Comparison of ENCODE assay signal across 1 cellular context in genomic region chr3:51995346-51996156, GRCh38.
A peak's percentile ranks its signal among the peaks of the same experiment; 100 is the strongest.
TF ChIP-seq lines count a peak whose summit lies in the region.

Gene RPL29, minus strand, starts transcription at chr3:51995895. Its CDS starts 434 bp downstream, at chr3:51995461.

TF ChIP-seq in GM12878, 131 proteins besides CTCF, POLR2A, EP300 and RAD21 (continued from another document and continues in another):
- TF ChIP-seq, protein P1, sequence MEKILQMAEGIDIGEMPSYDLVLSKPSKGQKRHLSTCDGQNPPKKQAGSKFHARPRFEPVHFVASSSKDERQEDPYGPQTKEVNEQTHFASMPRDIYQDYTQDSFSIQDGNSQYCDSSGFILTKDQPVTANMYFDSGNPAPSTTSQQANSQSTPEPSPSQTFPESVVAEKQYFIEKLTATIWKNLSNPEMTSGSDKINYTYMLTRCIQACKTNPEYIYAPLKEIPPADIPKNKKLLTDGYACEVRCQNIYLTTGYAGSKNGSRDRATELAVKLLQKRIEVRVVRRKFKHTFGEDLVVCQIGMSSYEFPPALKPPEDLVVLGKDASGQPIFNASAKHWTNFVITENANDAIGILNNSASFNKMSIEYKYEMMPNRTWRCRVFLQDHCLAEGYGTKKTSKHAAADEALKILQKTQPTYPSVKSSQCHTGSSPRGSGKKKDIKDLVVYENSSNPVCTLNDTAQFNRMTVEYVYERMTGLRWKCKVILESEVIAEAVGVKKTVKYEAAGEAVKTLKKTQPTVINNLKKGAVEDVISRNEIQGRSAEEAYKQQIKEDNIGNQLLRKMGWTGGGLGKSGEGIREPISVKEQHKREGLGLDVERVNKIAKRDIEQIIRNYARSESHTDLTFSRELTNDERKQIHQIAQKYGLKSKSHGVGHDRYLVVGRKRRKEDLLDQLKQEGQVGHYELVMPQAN (conservative IDR thresholded peaks at IDR 0.05), result peak; percentile 36; the same call in 1 of the 2 replicates
- TF ChIP-seq BCLAF1 (IDR thresholded peaks at IDR 0.05) (no peak), HDAC2 (IDR thresholded peaks at IDR 0.05) (no peak), CHD2 (IDR thresholded peaks at IDR 0.05; ENCODE audit: borderline replicate concordance, low read depth, low read length) (peak; percentile 81), SREBF2 (IDR thresholded peaks at IDR 0.05; ENCODE audit: low read length) (peak; percentile 71), RCOR1 (conservative IDR thresholded peaks at IDR 0.05; ENCODE audit: low read depth, low read length) (no peak), TCF12 (IDR thresholded peaks at IDR 0.05; ENCODE audit: low read depth, low read length) (peak; percentile 71), MLLT1 (IDR thresholded peaks at IDR 0.05) (no peak), STAT3 (IDR thresholded peaks at IDR 0.05; ENCODE audit: low read depth, low read length) (no peak), SMARCA5 (IDR thresholded peaks at IDR 0.05) (peak; percentile 33; the same call in 1 of the 2 replicates), TAF1 (IDR thresholded peaks at IDR 0.05; ENCODE audit: borderline replicate concordance, low read depth, low read length) (peak; percentile 100), POLR2AphosphoS5 (IDR thresholded peaks at IDR 0.05; ENCODE audit: low read length) (peak; percentile 99), SIN3A (IDR thresholded peaks at IDR 0.05; ENCODE audit: low read depth, low read length) (peak; percentile 60; the same call in 1 of the 2 replicates), SMAD5 (IDR thresholded peaks at IDR 0.05; ENCODE audit: low read depth) (peak; percentile 97), NR2C1 (IDR thresholded peaks at IDR 0.05) (peak; percentile 99), SIX5 (IDR thresholded peaks at IDR 0.05; ENCODE audit: low read depth, low read length, severe bottlenecking) (peak; percentile 80), CBX5 (IDR thresholded peaks at IDR 0.05; ENCODE audit: low read depth) (no peak), WRNIP1 (IDR thresholded peaks at IDR 0.05; ENCODE audit: borderline replicate concordance, low read depth, low read length) (peak; percentile 91; the same call in 1 of the 2 replicates), BHLHE40 (IDR thresholded peaks at IDR 0.05; ENCODE audit: borderline replicate concordance in 1 of 2, low read depth in 2 of 2, low read length in 1 of 2) (peak in 1 of 2 experiments; percentile 70; a peak in 1 of 4 replicates), KLF5 (IDR thresholded peaks at IDR 0.05; ENCODE audit: partially characterized antibody) (no peak), POU2F2 (IDR thresholded peaks at IDR 0.05; ENCODE audit: borderline replicate concordance, low read depth, low read length) (peak; percentile 88), RUNX3 (IDR thresholded peaks at IDR 0.05; ENCODE audit: low read length) (peak; percentile 89), CEBPB (IDR thresholded peaks at IDR 0.05; ENCODE audit: borderline replicate concordance in 1 of 2, low read depth in 2 of 2, low read length in 2 of 2) (peak in 1 of 2 experiments; percentile 5; a peak in 1 of 4 replicates), FOS (IDR thresholded peaks at IDR 0.05; ENCODE audit: borderline replicate concordance, extremely low read depth, insufficient read length) (no peak), NRF1 (conservative IDR thresholded peaks at IDR 0.05; ENCODE audit: low read depth, low read length) (no peak), ZNF24 (IDR thresholded peaks at IDR 0.05) (0 out of 2 replicates have a peak, but pooled peaks have one; percentile 21), RB1 (IDR thresholded peaks at IDR 0.05; ENCODE audit: borderline replicate concordance) (peak; percentile 85; the same call in 1 of the 2 replicates), ZBTB11 (CRISPR knock-in tag; IDR thresholded peaks at IDR 0.05) (peak; percentile 92), ZSCAN29 (IDR thresholded peaks at IDR 0.05) (no peak), SPI1 (IDR thresholded peaks at IDR 0.05; ENCODE audit: borderline replicate concordance, insufficient read depth, low read depth, low read length) (no peak), POLR2AphosphoS2 (IDR thresholded peaks at IDR 0.05; ENCODE audit: low read depth, low read length) (peak; percentile 98), GATAD2B (conservative IDR thresholded peaks at IDR 0.05; ENCODE audit: low read depth) (peak; percentile 66), CREB1 (IDR thresholded peaks at IDR 0.05; ENCODE audit: low read depth) (peak; percentile 90), IKZF1 (conservative IDR thresholded peaks at IDR 0.05) (peak; percentile 93), GABPA (IDR thresholded peaks at IDR 0.05; ENCODE audit: low read depth) (peak; percentile 100), KDM1A (IDR thresholded peaks at IDR 0.05; ENCODE audit: borderline replicate concordance) (no peak), YBX1 (IDR thresholded peaks at IDR 0.05) (no peak), E2F4 (IDR thresholded peaks at IDR 0.05; ENCODE audit: low read depth, low read length) (0 out of 2 replicates have a peak, but pooled peaks have one; percentile 35), TCF7 (IDR thresholded peaks at IDR 0.05; ENCODE audit: borderline replicate concordance) (no peak; the same call in 1 of the 2 replicates), TCF3 (IDR thresholded peaks at IDR 0.05; ENCODE audit: borderline replicate concordance, insufficient read depth, low read depth, low read length) (peak; percentile 55; the same call in 1 of the 2 replicates), RAD51 (IDR thresholded peaks at IDR 0.05) (no peak), LARP7 (IDR thresholded peaks at IDR 0.05) (peak; percentile 85), CHD1 (IDR thresholded peaks at IDR 0.05; ENCODE audit: low read depth, low read length) (peak; percentile 56; the same call in 1 of the 2 replicates), SRF (IDR thresholded peaks at IDR 0.05; ENCODE audit: low read depth in 2 of 2, low read length in 2 of 2) (peak in 1 of 2 experiments; percentile 83; a peak in 2 of 4 replicates)
- TF ChIP-seq, protein P2, sequence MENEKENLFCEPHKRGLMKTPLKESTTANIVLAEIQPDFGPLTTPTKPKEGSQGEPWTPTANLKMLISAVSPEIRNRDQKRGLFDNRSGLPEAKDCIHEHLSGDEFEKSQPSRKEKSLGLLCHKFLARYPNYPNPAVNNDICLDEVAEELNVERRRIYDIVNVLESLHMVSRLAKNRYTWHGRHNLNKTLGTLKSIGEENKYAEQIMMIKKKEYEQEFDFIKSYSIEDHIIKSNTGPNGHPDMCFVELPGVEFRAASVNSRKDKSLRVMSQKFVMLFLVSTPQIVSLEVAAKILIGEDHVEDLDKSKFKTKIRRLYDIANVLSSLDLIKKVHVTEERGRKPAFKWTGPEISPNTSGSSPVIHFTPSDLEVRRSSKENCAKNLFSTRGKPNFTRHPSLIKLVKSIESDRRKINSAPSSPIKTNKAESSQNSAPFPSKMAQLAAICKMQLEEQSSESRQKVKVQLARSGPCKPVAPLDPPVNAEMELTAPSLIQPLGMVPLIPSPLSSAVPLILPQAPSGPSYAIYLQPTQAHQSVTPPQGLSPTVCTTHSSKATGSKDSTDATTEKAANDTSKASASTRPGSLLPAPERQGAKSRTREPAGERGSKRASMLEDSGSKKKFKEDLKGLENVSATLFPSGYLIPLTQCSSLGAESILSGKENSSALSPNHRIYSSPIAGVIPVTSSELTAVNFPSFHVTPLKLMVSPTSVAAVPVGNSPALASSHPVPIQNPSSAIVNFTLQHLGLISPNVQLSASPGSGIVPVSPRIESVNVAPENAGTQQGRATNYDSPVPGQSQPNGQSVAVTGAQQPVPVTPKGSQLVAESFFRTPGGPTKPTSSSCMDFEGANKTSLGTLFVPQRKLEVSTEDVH (IDR thresholded peaks at IDR 0.05; ENCODE audit: low read depth, partially characterized antibody), result peak; percentile 97
- TF ChIP-seq, protein P3, sequence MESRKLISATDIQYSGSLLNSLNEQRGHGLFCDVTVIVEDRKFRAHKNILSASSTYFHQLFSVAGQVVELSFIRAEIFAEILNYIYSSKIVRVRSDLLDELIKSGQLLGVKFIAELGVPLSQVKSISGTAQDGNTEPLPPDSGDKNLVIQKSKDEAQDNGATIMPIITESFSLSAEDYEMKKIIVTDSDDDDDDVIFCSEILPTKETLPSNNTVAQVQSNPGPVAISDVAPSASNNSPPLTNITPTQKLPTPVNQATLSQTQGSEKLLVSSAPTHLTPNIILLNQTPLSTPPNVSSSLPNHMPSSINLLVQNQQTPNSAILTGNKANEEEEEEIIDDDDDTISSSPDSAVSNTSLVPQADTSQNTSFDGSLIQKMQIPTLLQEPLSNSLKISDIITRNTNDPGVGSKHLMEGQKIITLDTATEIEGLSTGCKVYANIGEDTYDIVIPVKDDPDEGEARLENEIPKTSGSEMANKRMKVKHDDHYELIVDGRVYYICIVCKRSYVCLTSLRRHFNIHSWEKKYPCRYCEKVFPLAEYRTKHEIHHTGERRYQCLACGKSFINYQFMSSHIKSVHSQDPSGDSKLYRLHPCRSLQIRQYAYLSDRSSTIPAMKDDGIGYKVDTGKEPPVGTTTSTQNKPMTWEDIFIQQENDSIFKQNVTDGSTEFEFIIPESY (IDR thresholded peaks at IDR 0.05), result no peak; the same call in 1 of the 2 replicates
- TF ChIP-seq, protein P4, sequence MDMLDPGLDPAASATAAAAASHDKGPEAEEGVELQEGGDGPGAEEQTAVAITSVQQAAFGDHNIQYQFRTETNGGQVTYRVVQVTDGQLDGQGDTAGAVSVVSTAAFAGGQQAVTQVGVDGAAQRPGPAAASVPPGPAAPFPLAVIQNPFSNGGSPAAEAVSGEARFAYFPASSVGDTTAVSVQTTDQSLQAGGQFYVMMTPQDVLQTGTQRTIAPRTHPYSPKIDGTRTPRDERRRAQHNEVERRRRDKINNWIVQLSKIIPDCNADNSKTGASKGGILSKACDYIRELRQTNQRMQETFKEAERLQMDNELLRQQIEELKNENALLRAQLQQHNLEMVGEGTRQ (IDR thresholded peaks at IDR 0.05; ENCODE audit: borderline replicate concordance, low read depth, low read length), result no peak
- TF ChIP-seq, protein P5, sequence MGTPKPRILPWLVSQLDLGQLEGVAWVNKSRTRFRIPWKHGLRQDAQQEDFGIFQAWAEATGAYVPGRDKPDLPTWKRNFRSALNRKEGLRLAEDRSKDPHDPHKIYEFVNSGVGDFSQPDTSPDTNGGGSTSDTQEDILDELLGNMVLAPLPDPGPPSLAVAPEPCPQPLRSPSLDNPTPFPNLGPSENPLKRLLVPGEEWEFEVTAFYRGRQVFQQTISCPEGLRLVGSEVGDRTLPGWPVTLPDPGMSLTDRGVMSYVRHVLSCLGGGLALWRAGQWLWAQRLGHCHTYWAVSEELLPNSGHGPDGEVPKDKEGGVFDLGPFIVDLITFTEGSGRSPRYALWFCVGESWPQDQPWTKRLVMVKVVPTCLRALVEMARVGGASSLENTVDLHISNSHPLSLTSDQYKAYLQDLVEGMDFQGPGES (IDR thresholded peaks at IDR 0.05), result peak; percentile 61
